19 cellular contexts compared by ENCODE assay signal in genomic region chrX:28693101-28693500, GRCh38.
"Had no signal": no experiment of that assay in that cellular context is flagged by ENCODE, and none has a peak within 500 bp of the region (broad histone marks: within the 10 kb centered on the region; RNA-seq: fewer than 3 reads in every experiment).

No MANE protein-coding gene starts in this region.

- H3K4me3 ChIP-seq: esophagus muscularis mucosa, hepatocyte, skin epidermis, testis, upper lobe of left lung had no signal

- H3K27ac ChIP-seq: hepatocyte, skin epidermis, testis, upper lobe of left lung, WERI-Rb-1 had no signal

- H3K27me3 ChIP-seq: esophagus muscularis mucosa, hepatocyte, testis, upper lobe of left lung had no signal

- H3K9me3 ChIP-seq: esophagus muscularis mucosa, testis, upper lobe of left lung had no signal

- ATAC-seq: activated CD4-positive, alpha-beta T cell treated with anti-CD3 and anti-CD28 coated beads for 36 hours had no signal

- H3K36me3 ChIP-seq: esophagus muscularis mucosa, upper lobe of left lung, WERI-Rb-1 had no signal

- H3K4me1 ChIP-seq: esophagus muscularis mucosa, testis, upper lobe of left lung had no signal

- FAIRE-seq: endothelial cell of umbilical vein had no signal

- DNase-seq: activated CD4-positive, alpha-beta T cell treated with anti-CD3 and anti-CD28 coated beads for 36 hours; activated CD4-positive, alpha-beta T cell treated with anti-CD3 and anti-CD28 coated beads, Interleukin-2, amount 50 U/mL, for 48 hours; activated gamma-delta T cell treated with Interleukin-2 at 50 U/mL for 16 hours; activated T-cell treated with anti-CD3 and anti-CD28 coated beads for 4 hours; amniotic stem cell; central memory CD4-positive, alpha-beta T cell; effector memory CD4-positive, alpha-beta T cell; islet precursor cell; occipital lobe; stimulated activated CD4-positive, alpha-beta T cell treated with anti-CD3 and anti-CD28 coated beads, Interleukin-15, amount 100 ng/mL, for 24 hours; stimulated activated CD4-positive, alpha-beta T cell treated with anti-CD3 and anti-CD28 coated beads, Interleukin-2, amount 100 ng/mL, for 48 hours; SW 1271; testis; upper lobe of left lung; WERI-Rb-1 had no signal
